In the genomic region with DNA sequence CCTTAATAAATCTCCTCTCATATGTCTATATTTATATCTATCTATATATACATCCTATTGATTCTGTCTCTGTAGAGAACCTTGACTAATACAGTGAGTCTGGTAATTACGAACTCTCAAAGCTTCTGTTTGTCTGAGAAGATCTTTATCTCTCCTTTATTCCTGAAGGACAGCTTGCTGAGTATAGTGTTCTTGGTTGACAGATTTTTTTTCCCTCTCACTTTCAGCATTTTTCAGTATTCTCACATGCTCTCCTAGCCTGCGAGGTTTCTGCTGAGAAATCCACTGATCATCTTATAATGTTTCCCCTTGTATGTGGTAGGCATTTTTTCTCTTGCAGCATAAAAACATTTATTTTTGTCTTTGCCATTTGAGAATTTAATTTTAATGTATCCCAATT, we compare ENCODE assay signal across 8 cellular contexts.
"Had no signal": no experiment of that assay in that cellular context is flagged by ENCODE, and none has a peak within 500 bp of the region (broad histone marks: within the 10 kb centered on the region; RNA-seq: fewer than 3 reads in every experiment).

No MANE protein-coding gene starts in this region.

- H3K4me3 ChIP-seq: GM23248, HAP-1 had no signal

- H3K4me1 ChIP-seq: HAP-1 had no signal

- DNase-seq: GM23248, GOT3, H7, Karpas-422, KBM-7 had no signal

- H3K27ac ChIP-seq: GM23248, HL-60, KMS-11 had no signal

- H3K36me3 ChIP-seq: HAP-1 had no signal
